Comparison of ENCODE assay signal across 10 cellular contexts in the genomic region with DNA sequence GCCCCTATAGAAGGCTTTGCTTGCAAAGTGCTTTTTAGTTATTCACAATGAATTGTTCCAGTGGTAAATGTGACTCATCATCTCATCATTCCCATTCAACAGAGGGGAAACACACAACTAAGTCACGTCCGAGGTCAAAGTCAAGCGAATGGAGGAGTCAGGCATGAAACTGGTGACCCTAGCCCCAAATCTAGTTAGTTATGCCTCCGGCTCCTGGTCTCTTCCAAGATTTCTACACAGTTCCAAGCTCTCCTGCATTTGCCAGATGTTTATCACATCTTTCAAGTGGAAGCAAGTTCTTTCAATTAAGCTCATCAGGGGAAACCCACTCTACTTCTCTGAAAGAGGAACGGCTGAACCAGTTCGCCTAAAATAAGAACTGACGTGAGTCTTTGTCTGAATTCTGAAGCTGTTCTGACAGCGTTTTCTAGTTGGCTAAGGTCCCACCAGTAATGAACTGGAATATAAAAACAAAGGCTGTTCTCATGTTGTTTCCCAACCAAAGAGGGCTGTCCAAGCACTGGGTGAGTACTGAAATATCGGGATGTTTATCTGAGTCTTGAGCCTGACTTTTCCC.
DNase-seq lines count a peak whose midpoint lies in the region; ATAC-seq and FAIRE-seq lines count a peak whose summit lies in the region.
"Had no signal": no experiment of that assay in that cellular context is flagged by ENCODE, and none has a peak within 500 bp of the region (broad histone marks: within the 10 kb centered on the region; RNA-seq: fewer than 3 reads in every experiment).

No MANE protein-coding gene starts in this region.

- H3K4me3 ChIP-seq in small intestine (ENCODE audit: low read depth in 1 of 2, low read length in 2 of 2), result no peak overlapping the region
- H3K4me3 ChIP-seq: body of pancreas, SJCRH30 had no signal

- no peak for FAIRE-seq in small intestine (lab: Jason Lieb, UNC)

- WGBS in small intestine, 3 donors, result 62 to 78% (median 74%) methylated on average over 9 of the region's 9 CpGs

- DNase-seq in COLO829 (ENCODE audit: low spot score) (peak; percentile 70), HT1080 (ENCODE audit: low read depth) (peak; percentile 81), globus pallidus (ENCODE audit: low spot score) (peak; percentile 64), small intestine (no peak), cerebellum (ENCODE audit: low spot score) (no peak), T-helper 9 cell (no peak)
- DNase-seq: SJCRH30 had no signal

- H3K4me1 ChIP-seq in small intestine (ENCODE audit: control insufficient read depth in 2 of 2, insufficient read depth in 1 of 2, low read depth in 1 of 2, low read length in 1 of 2), result no peaks in the 10 kb centered on the region
- H3K4me1 ChIP-seq: SJCRH30 had no signal

- H3K27ac ChIP-seq in small intestine (ENCODE audit: low read depth in 1 of 2, low read length in 1 of 2), result peak overlapping the region in 1 of 2 donors; percentile 40
- H3K27ac ChIP-seq: body of pancreas, SJCRH30 had no signal

- H3K27me3 ChIP-seq in small intestine (ENCODE audit: control insufficient read depth in 2 of 2, insufficient read depth in 2 of 2, low read length in 2 of 2), result no peaks in the 10 kb centered on the region
- H3K27me3 ChIP-seq: body of pancreas, SJCRH30 had no signal

- H3K9me3 ChIP-seq in small intestine (ENCODE audit: control insufficient read depth, low read depth), result no peaks in the 10 kb centered on the region
- H3K9me3 ChIP-seq: body of pancreas, SJCRH30 had no signal

- peak; percentile 68 for ATAC-seq in GM19372 (IDR thresholded peaks at IDR 0.05; ENCODE audit: low read depth, unreplicated experiment)
- ATAC-seq in HG03097 (IDR thresholded peaks at IDR 0.05; ENCODE audit: low FRiP score, unreplicated experiment), result no peak
- ATAC-seq: body of pancreas had no signal

- H3K36me3 ChIP-seq in small intestine (ENCODE audit: control insufficient read depth in 2 of 2, insufficient read depth in 2 of 2, low read length in 2 of 2), result no peaks in the 10 kb centered on the region
- H3K36me3 ChIP-seq: SJCRH30 had no signal

Comparison
In these comparisons a context has a peak if more than half of its experiments do, and no peak if none do; other contexts are left out.
1. DNase-seq: peak in COLO829 (single experiment), HT1080 (single experiment) and globus pallidus (single experiment); none in small intestine (single experiment), cerebellum (single experiment) and T-helper 9 cell (single experiment).